In genomic region chr9:6845128-6845826, GRCh38 we compare ENCODE assay signal across 1 cellular context.
A peak's percentile ranks its signal among the peaks of the same experiment; 100 is the strongest.
TF ChIP-seq lines count a peak whose summit lies in the region.

No MANE protein-coding gene starts in this region.

TF ChIP-seq in HepG2, 621 proteins besides CTCF, POLR2A, EP300 and RAD21 (continued from another document and continues in another):
- TF ChIP-seq, protein P1, sequence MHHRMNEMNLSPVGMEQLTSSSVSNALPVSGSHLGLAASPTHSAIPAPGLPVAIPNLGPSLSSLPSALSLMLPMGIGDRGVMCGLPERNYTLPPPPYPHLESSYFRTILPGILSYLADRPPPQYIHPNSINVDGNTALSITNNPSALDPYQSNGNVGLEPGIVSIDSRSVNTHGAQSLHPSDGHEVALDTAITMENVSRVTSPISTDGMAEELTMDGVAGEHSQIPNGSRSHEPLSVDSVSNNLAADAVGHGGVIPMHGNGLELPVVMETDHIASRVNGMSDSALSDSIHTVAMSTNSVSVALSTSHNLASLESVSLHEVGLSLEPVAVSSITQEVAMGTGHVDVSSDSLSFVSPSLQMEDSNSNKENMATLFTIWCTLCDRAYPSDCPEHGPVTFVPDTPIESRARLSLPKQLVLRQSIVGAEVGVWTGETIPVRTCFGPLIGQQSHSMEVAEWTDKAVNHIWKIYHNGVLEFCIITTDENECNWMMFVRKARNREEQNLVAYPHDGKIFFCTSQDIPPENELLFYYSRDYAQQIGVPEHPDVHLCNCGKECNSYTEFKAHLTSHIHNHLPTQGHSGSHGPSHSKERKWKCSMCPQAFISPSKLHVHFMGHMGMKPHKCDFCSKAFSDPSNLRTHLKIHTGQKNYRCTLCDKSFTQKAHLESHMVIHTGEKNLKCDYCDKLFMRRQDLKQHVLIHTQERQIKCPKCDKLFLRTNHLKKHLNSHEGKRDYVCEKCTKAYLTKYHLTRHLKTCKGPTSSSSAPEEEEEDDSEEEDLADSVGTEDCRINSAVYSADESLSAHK (CRISPR knock-in tag; IDR thresholded peaks at IDR 0.05; ENCODE audit: borderline replicate concordance), result no peak
- no peak for TF ChIP-seq ZNF773 (CRISPR knock-in tag; IDR thresholded peaks at IDR 0.05; ENCODE audit: borderline replicate concordance)
- no peak for TF ChIP-seq ZNF292 (CRISPR knock-in tag; IDR thresholded peaks at IDR 0.05; ENCODE audit: borderline replicate concordance, low read depth)
- no peak for TF ChIP-seq BRF2 (CRISPR knock-in tag; IDR thresholded peaks at IDR 0.05)
- TF ChIP-seq LCORL (IDR thresholded peaks at IDR 0.05), result no peak
- peak; percentile 51; the same call in 1 of the 2 replicates for TF ChIP-seq LCORL (CRISPR knock-in tag; IDR thresholded peaks at IDR 0.05)
- TF ChIP-seq HNRNPLL (IDR thresholded peaks at IDR 0.05; ENCODE audit: low read depth, low read length, poor library complexity, severe bottlenecking), result no peak
- TF ChIP-seq, protein P2, sequence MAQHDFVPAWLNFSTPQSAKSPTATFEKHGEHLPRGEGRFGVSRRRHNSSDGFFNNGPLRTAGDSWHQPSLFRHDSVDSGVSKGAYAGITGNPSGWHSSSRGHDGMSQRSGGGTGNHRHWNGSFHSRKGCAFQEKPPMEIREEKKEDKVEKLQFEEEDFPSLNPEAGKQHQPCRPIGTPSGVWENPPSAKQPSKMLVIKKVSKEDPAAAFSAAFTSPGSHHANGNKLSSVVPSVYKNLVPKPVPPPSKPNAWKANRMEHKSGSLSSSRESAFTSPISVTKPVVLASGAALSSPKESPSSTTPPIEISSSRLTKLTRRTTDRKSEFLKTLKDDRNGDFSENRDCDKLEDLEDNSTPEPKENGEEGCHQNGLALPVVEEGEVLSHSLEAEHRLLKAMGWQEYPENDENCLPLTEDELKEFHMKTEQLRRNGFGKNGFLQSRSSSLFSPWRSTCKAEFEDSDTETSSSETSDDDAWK (CRISPR knock-in tag; IDR thresholded peaks at IDR 0.05), result no peak
- TF ChIP-seq, protein P3, sequence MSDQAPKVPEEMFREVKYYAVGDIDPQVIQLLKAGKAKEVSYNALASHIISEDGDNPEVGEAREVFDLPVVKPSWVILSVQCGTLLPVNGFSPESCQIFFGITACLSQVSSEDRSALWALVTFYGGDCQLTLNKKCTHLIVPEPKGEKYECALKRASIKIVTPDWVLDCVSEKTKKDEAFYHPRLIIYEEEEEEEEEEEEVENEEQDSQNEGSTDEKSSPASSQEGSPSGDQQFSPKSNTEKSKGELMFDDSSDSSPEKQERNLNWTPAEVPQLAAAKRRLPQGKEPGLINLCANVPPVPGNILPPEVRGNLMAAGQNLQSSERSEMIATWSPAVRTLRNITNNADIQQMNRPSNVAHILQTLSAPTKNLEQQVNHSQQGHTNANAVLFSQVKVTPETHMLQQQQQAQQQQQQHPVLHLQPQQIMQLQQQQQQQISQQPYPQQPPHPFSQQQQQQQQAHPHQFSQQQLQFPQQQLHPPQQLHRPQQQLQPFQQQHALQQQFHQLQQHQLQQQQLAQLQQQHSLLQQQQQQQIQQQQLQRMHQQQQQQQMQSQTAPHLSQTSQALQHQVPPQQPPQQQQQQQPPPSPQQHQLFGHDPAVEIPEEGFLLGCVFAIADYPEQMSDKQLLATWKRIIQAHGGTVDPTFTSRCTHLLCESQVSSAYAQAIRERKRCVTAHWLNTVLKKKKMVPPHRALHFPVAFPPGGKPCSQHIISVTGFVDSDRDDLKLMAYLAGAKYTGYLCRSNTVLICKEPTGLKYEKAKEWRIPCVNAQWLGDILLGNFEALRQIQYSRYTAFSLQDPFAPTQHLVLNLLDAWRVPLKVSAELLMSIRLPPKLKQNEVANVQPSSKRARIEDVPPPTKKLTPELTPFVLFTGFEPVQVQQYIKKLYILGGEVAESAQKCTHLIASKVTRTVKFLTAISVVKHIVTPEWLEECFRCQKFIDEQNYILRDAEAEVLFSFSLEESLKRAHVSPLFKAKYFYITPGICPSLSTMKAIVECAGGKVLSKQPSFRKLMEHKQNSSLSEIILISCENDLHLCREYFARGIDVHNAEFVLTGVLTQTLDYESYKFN (CRISPR knock-in tag; conservative IDR thresholded peaks at IDR 0.05), result peak; percentile 64
- no peak for TF ChIP-seq ZNF646 (CRISPR knock-in tag; IDR thresholded peaks at IDR 0.05)
- TF ChIP-seq ZBTB7A (CRISPR knock-in tag; IDR thresholded peaks at IDR 0.05), result 0 out of 2 replicates have a peak, but pooled peaks have one; percentile 30
- TF ChIP-seq, protein P4, sequence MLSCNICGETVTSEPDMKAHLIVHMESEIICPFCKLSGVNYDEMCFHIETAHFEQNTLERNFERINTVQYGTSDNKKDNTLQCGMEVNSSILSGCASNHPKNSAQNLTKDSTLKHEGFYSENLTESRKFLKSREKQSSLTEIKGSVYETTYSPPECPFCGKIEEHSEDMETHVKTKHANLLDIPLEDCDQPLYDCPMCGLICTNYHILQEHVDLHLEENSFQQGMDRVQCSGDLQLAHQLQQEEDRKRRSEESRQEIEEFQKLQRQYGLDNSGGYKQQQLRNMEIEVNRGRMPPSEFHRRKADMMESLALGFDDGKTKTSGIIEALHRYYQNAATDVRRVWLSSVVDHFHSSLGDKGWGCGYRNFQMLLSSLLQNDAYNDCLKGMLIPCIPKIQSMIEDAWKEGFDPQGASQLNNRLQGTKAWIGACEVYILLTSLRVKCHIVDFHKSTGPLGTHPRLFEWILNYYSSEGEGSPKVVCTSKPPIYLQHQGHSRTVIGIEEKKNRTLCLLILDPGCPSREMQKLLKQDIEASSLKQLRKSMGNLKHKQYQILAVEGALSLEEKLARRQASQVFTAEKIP (CRISPR knock-in tag; IDR thresholded peaks at IDR 0.05; ENCODE audit: borderline replicate concordance), result no peak
- no peak for TF ChIP-seq KLF6 (CRISPR knock-in tag; IDR thresholded peaks at IDR 0.05)
- TF ChIP-seq ZNF496 (CRISPR knock-in tag; IDR thresholded peaks at IDR 0.05; ENCODE audit: insufficient replicate concordance), result no peak
- TF ChIP-seq SP5 (CRISPR knock-in tag; IDR thresholded peaks at IDR 0.05; ENCODE audit: borderline replicate concordance, low read depth), result 0 out of 2 replicates have a peak, but pooled peaks have one; percentile 29
- TF ChIP-seq SNAPC5 (CRISPR knock-in tag; IDR thresholded peaks at IDR 0.05; ENCODE audit: borderline replicate concordance), result no peak
- TF ChIP-seq SP4 (CRISPR knock-in tag; IDR thresholded peaks at IDR 0.05), result no peak
- TF ChIP-seq RARA (CRISPR knock-in tag; IDR thresholded peaks at IDR 0.05), result peak; percentile 77
- TF ChIP-seq TIGD3 (CRISPR knock-in tag; IDR thresholded peaks at IDR 0.05; ENCODE audit: borderline replicate concordance), result no peak
- TF ChIP-seq, protein P5, sequence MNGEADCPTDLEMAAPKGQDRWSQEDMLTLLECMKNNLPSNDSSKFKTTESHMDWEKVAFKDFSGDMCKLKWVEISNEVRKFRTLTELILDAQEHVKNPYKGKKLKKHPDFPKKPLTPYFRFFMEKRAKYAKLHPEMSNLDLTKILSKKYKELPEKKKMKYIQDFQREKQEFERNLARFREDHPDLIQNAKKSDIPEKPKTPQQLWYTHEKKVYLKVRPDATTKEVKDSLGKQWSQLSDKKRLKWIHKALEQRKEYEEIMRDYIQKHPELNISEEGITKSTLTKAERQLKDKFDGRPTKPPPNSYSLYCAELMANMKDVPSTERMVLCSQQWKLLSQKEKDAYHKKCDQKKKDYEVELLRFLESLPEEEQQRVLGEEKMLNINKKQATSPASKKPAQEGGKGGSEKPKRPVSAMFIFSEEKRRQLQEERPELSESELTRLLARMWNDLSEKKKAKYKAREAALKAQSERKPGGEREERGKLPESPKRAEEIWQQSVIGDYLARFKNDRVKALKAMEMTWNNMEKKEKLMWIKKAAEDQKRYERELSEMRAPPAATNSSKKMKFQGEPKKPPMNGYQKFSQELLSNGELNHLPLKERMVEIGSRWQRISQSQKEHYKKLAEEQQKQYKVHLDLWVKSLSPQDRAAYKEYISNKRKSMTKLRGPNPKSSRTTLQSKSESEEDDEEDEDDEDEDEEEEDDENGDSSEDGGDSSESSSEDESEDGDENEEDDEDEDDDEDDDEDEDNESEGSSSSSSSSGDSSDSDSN (CRISPR knock-in tag; IDR thresholded peaks at IDR 0.05), result 0 out of 2 replicates have a peak, but pooled peaks have one; percentile 19
- no peak; the same call in 1 of the 2 replicates for TF ChIP-seq FOXO1 (CRISPR knock-in tag; IDR thresholded peaks at IDR 0.05)
- TF ChIP-seq HNRNPUL1 (IDR thresholded peaks at IDR 0.05; ENCODE audit: low read depth, low read length), result no peak
- no peak for TF ChIP-seq CAMTA2 (CRISPR knock-in tag; IDR thresholded peaks at IDR 0.05; ENCODE audit: borderline replicate concordance)
- no peak for TF ChIP-seq RFX1 (IDR thresholded peaks at IDR 0.05)
- TF ChIP-seq ZBTB7B (CRISPR knock-in tag; IDR thresholded peaks at IDR 0.05), result 0 out of 2 replicates have a peak, but pooled peaks have one; percentile 34
- TF ChIP-seq MED1 (CRISPR knock-in tag; IDR thresholded peaks at IDR 0.05), result peak; percentile 37; the same call in 1 of the 2 replicates
- TF ChIP-seq ZNF451 (CRISPR knock-in tag; IDR thresholded peaks at IDR 0.05), result no peak
- TF ChIP-seq TBX2 (CRISPR knock-in tag; IDR thresholded peaks at IDR 0.05; ENCODE audit: borderline replicate concordance), result no peak
- no peak for TF ChIP-seq ISX (CRISPR knock-in tag; conservative IDR thresholded peaks at IDR 0.05)
- no peak for TF ChIP-seq THAP11 (CRISPR knock-in tag; IDR thresholded peaks at IDR 0.05)
- TF ChIP-seq SRSF9 (IDR thresholded peaks at IDR 0.05; ENCODE audit: borderline replicate concordance, insufficient read depth, low read depth, low read length, poor library complexity, severe bottlenecking), result no peak
- TF ChIP-seq, protein P6, sequence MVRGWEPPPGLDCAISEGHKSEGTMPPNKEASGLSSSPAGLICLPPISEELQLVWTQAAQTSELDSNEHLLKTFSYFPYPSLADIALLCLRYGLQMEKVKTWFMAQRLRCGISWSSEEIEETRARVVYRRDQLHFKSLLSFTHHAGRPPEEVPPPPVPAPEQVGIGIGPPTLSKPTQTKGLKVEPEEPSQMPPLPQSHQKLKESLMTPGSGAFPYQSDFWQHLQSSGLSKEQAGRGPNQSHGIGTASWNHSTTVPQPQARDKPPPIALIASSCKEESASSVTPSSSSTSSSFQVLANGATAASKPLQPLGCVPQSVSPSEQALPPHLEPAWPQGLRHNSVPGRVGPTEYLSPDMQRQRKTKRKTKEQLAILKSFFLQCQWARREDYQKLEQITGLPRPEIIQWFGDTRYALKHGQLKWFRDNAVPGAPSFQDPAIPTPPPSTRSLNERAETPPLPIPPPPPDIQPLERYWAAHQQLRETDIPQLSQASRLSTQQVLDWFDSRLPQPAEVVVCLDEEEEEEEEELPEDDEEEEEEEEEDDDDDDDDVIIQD (CRISPR knock-in tag; IDR thresholded peaks at IDR 0.05; ENCODE audit: low read depth), result 0 out of 2 replicates have a peak, but pooled peaks have one; percentile 9
